8 cellular contexts compared by ENCODE assay signal in the genomic region with DNA sequence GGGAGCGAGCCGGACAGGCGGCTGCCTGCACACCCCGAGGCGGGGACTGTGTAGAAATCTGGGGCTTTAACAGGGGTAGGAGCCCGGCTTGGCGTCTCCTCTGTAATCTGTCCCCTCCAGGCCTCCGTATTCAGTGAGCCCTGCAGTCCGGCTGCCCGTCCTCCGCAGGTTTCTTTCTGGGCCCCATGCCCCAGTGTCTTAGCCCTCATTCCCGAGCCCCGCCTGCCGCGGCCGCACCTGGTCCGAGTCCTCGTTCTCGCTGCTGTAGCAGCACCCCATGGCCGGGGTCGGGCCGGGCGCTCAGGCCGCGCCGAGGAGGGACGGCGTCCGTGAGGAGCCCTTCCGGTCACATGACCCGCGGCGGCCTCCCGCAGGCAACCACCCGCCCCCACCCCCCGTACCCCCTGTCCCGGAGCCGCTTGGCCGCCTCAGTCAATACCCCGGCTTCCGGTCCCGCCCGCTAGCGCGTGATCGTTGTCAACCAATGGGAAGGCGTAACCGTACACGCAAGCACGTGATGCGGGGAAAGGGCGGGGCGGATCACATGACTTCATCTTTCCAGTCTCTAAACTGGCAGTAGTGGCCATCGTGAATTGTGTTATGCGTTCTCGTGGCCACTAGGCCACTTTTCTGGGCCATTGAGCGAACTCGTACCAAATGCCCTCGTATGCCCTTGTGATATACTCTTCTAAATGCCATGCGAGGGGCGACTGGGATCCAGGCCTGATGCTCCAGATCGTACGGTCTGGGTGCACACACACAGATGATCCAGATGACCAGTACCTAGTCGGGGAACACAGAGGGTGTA. TPM values are rescaled to one million over a fixed set of nuclear protein-coding genes. Genes with fewer than 3 reads are reported as not detected.
A peak's percentile ranks its signal among the peaks of the same experiment; 100 is the strongest.
DNase-seq lines count a peak whose midpoint lies in the region; ATAC-seq and TF ChIP-seq lines count a peak whose summit lies in the region.

A gene (minus strand): TSS at position 352 of the 808 bp plus-strand sequence. CDS start 73 bp downstream, at position 279.

- H3K4me3 Mint-ChIP-seq in activated CD4-positive, alpha-beta memory T cell treated with anti-CD3 and anti-CD28 coated beads for 36 hours = peak within 1 kb of the TSS; percentile 80

- H3K27ac Mint-ChIP-seq in activated CD4-positive, alpha-beta memory T cell treated with anti-CD3 and anti-CD28 coated beads for 36 hours = peak within 1 kb of the TSS; percentile 83

- CTCF ChIA-PET in activated CD4-positive, alpha-beta memory T cell treated with anti-CD3 and anti-CD28 coated beads for 36 hours (lab: Charles Lee) = interaction anchor here (0.8 to 4.8 kb wide), 5 partner anchors 12 to 120 kb away, joined by 3 to 31 read pairs (median 3); no protein-coding TSS in a partner anchor

- peak in 47 of 56 donors; percentile 7 to 62 (median 40) for TF ChIP-seq CTCF in dorsolateral prefrontal cortex (IDR thresholded peaks at IDR 0.05 in 54 of 56, conservative IDR thresholded peaks at IDR 0.05 in 2 of 56; ENCODE audit: low read depth in 1 of 56, partially characterized antibody in 56 of 56)
- peak; percentile 5 to 46 (median 26) for TF ChIP-seq CTCF in right lobe of liver (IDR thresholded peaks at IDR 0.05)

- H3K36me3 Mint-ChIP-seq in activated CD4-positive, alpha-beta memory T cell treated with anti-CD3 and anti-CD28 coated beads for 36 hours = peaks cover 11% of the 10 kb centered on the region

- no peaks in the 10 kb centered on the region for H3K27me3 Mint-ChIP-seq in activated CD4-positive, alpha-beta memory T cell treated with anti-CD3 and anti-CD28 coated beads for 36 hours

- ATAC-seq in GM19397 (IDR thresholded peaks at IDR 0.05; ENCODE audit: unreplicated experiment) (peak; percentile 90), HG03571 (IDR thresholded peaks at IDR 0.05; ENCODE audit: unreplicated experiment) (peak; percentile 75), right lobe of liver (peak; percentile 96 to 98 (median 97))

- no peaks in the 10 kb centered on the region for H3K9me3 ChIP-seq in right lobe of liver

- H3K4me3 ChIP-seq in dorsolateral prefrontal cortex (peak within 1 kb of the TSS; percentile 68 to 100 (median 93)), right lobe of liver (peak within 1 kb of the TSS; percentile 83 to 99 (median 99))

- H3K27ac ChIP-seq in dorsolateral prefrontal cortex (peak within 1 kb of the TSS; percentile 86 to 100 (median 98)), right lobe of liver (peak within 1 kb of the TSS; percentile 89 to 97 (median 96))

- H3K9me3 Mint-ChIP-seq in activated CD4-positive, alpha-beta memory T cell treated with anti-CD3 and anti-CD28 coated beads for 36 hours = no peaks in the 10 kb centered on the region

- H3K36me3 ChIP-seq in right lobe of liver = peaks cover 0 to 15% (median 5%) of the 10 kb centered on the region in 4 donors

- peaks cover 37% of the 10 kb centered on the region for H3K4me1 Mint-ChIP-seq in activated CD4-positive, alpha-beta memory T cell treated with anti-CD3 and anti-CD28 coated beads for 36 hours (ENCODE audit: low read depth)

- POLR2A ChIA-PET in activated CD4-positive, alpha-beta memory T cell treated with anti-CD3 and anti-CD28 coated beads for 36 hours (lab: Charles Lee) = interaction anchor here (0.9 to 1.7 kb wide), 4 partner anchors 10 to 122 kb away, joined by 3 to 5 read pairs (median 4); a partner anchor contains a TSS

- DNase-seq in CD1c-positive myeloid dendritic cell (ENCODE audit: extremely low spot score) (peak; percentile 99), NCI-H82 treated with DMSO at 0.1 percent for 48 hours (lab: John Stamatoyannopoulos, UW; ENCODE audit: unreplicated experiment) (peak; percentile 89), dorsolateral prefrontal cortex (peak; percentile 97 to 99 (median 99)), right lobe of liver (peak; percentile 99)
- peak; percentile 99 for DNase-seq in activated CD4-positive, alpha-beta memory T cell treated with anti-CD3 and anti-CD28 coated beads for 36 hours
- peak; percentile 97 for DNase-seq in stimulated activated CD4-positive, alpha-beta T cell treated with anti-CD3 and anti-CD28 coated beads, Interleukin-4, amount 100 ng/mL, for 4 hours

- H3K27me3 ChIP-seq in dorsolateral prefrontal cortex (no peaks in the 10 kb centered on the region), right lobe of liver (no peaks in the 10 kb centered on the region)

- intact Hi-C loops in activated CD4-positive, alpha-beta memory T cell treated with anti-CD3 and anti-CD28 coated beads for 36 hours (cut with micrococcal nuclease) = loop anchor here (1.0 to 2.0 kb wide), 6 partner anchors 9 to 174 kb away; a partner anchor contains a TSS
- intact Hi-C loops in dorsolateral prefrontal cortex (cut with DNase I) (loop anchor here (1.0 to 5.0 kb wide), 3 partner anchors 9 to 329 kb away; a partner anchor contains a TSS), right lobe of liver (cut with DNase I) (no loop called here)

- WGBS in right lobe of liver (ENCODE audit: insufficient coverage, low coverage, low lambda C conversion rate, missing lambda C conversion rate) = 11% methylated on average over 20 of the region's 64 CpGs

- peak; percentile 81 for TF ChIP-seq POLR2A in right lobe of liver (IDR thresholded peaks at IDR 0.05)

- H3K4me1 ChIP-seq in right lobe of liver = peaks cover 0 to 22% (median 14%) of the 10 kb centered on the region in 4 donors

RNA-seq across cellular contexts. Expression of the gene that starts here (rescaled TPM):
- total RNA-seq in activated CD4-positive, alpha-beta memory T cell treated with anti-CD3 and anti-CD28 coated beads for 36 hours = 10 to 100 TPM; 54.3 to 56.2 TPM
- total RNA-seq in dorsolateral prefrontal cortex (100 to 1,000 TPM in 2 of 120 experiments, 10 to 100 TPM in 118; 54.1 to 105 (median 74.6) TPM), right lobe of liver (10 to 100 TPM; 30.3 to 92.2 (median 38.7) TPM)

Comparison
In these comparisons a context has a peak if more than half of its experiments do, and no peak if none do; other contexts are left out.
1. Peak in every context shown above with its lines: DNase-seq, ATAC-seq, H3K4me3 ChIP-seq and H3K27ac ChIP-seq.
2. intact Hi-C loops: an anchor here in activated CD4-positive, alpha-beta memory T cell treated with anti-CD3 and anti-CD28 coated beads for 36 hours (1.0 to 2.0 kb wide) and dorsolateral prefrontal cortex (1.0 to 5.0 kb wide); none called in right lobe of liver.